In the genomic region with DNA sequence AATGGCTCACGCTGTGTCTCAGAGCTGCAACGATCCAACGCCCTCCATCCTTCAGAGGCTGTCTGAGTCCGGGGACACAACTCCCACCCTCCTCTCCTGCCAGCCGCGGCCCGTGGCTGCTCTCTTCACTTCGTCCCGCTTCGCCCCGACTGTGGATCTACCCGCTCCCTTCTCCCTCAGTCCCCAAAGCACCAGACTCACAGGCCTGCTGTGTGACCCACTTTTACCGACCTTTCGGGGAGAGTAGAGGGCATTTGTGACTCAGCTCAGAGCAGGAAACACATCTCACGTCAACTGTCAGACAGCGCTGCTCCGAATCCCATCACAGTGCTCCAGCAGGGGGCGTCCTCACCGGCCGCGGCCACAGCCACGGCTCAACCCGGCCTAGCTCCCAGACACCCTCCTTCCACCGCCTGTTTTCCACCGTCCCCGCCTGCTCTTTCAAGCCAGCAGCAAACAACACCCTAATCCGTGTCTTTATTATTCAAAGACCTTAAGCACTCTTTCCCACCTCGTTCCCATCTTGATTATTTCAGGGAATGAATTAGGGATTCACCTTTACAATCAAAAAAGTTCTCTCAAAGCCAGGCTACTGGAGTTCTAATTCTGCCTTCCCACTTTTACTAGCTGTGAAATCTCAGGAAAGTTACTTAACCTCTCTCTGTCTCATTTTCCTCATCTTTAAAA, we compare ENCODE assay signal across 8 cellular contexts.
A peak's percentile ranks its signal among the peaks of the same experiment; 100 is the strongest.
DNase-seq lines count a peak whose midpoint lies in the region; ATAC-seq lines count a peak whose summit lies in the region.

No MANE protein-coding gene starts in this region.

- peaks cover 9% of the 10 kb centered on the region for H3K4me1 Mint-ChIP-seq in central memory CD8-positive, alpha-beta T cell

- peak overlapping the region; percentile 70 for H3K4me3 Mint-ChIP-seq in central memory CD8-positive, alpha-beta T cell

- peaks cover 23% of the 10 kb centered on the region for H3K27me3 Mint-ChIP-seq in central memory CD8-positive, alpha-beta T cell

- DNase-seq in DMS 273 (lab: John Stamatoyannopoulos, UW; ENCODE audit: unreplicated experiment), result peak; percentile 74
- DNase-seq in NCI-H1694 treated with DMSO at 0.1 percent for 48 hours (lab: John Stamatoyannopoulos, UW), result peak; percentile 60
- peak; percentile 71 for DNase-seq in activated CD4-positive, alpha-beta T cell treated with anti-CD3 and anti-CD28 coated beads for 1 hour
- peak; percentile 63 to 69 for DNase-seq in central memory CD8-positive, alpha-beta T cell (ENCODE audit: low spot score in 2 of 2)
- DNase-seq in kidney glomerular epithelial cell (lab: John Stamatoyannopoulos, UW), result peak; percentile 83
- DNase-seq in stimulated activated CD4-positive, alpha-beta T cell treated with anti-CD3 and anti-CD28 coated beads, Interleukin-15, amount 100 ng/mL, for 24 hours, result peak; percentile 94
- no peak for DNase-seq in NCI-H446 treated with DMSO at 0.1 percent for 48 hours (lab: John Stamatoyannopoulos, UW)

- H3K27ac Mint-ChIP-seq in central memory CD8-positive, alpha-beta T cell (ENCODE audit: low read depth), result peak overlapping the region; percentile 90

- ATAC-seq in GM21825 (IDR thresholded peaks at IDR 0.05; ENCODE audit: unreplicated experiment), result peak; percentile 89
- peak; percentile 99 for ATAC-seq in central memory CD8-positive, alpha-beta T cell (replicated peaks; ENCODE audit: extremely low read depth, poor library complexity, severe bottlenecking)

- peaks cover 5% of the 10 kb centered on the region for H3K36me3 Mint-ChIP-seq in central memory CD8-positive, alpha-beta T cell (ENCODE audit: insufficient read depth)

- no peaks in the 10 kb centered on the region for H3K9me3 Mint-ChIP-seq in central memory CD8-positive, alpha-beta T cell
